Comparison of ENCODE assay signal across 13 cellular contexts in genomic region chr17:19979917-19980770, GRCh38. TPM values are rescaled to one million over a fixed set of nuclear protein-coding genes. Genes with fewer than 3 reads are reported as not detected.
DNase-seq lines count a peak whose midpoint lies in the region; ATAC-seq and TF ChIP-seq lines count a peak whose summit lies in the region.
"Had no signal": no experiment of that assay in that cellular context is flagged by ENCODE, and none has a peak within 500 bp of the region (broad histone marks: within the 10 kb centered on the region; RNA-seq: fewer than 3 reads in every experiment).

No MANE protein-coding gene starts in this region.

- H3K4me2 ChIP-seq in BLaER1 treated with 17β-estradiol and CSF1 and Interleukin-3, amounts not matched to agents 10 nM and 100 nM = peak overlapping the region in 9 of 11 experiments; percentile 74 to 98 (median 87); a peak in 18 of 22 replicates

- DNase-seq in NCI-H524 treated with DMSO at 0.1 percent for 48 hours (lab: John Stamatoyannopoulos, UW) = peak; percentile 90
- no peak for DNase-seq in coronary artery (ENCODE audit: low spot score)
- DNase-seq in lung microvascular endothelial cell (ENCODE audit: low read depth in 2 of 2) = peak; percentile 45 to 65
- DNase-seq in SIG-M5 treated with dmso at 0.1 percent for 504 hours (lab: John Stamatoyannopoulos, UW; ENCODE audit: unreplicated experiment) = no peak
- no peak for DNase-seq in pons (ENCODE audit: low spot score)
- no peak for DNase-seq in effector CD4-positive, alpha-beta T cell
- DNase-seq: activated CD8-positive, alpha-beta T cell treated with anti-CD3 and anti-CD28 coated beads for 36 hours; activated naive CD8-positive, alpha-beta T cell treated with anti-CD3 and anti-CD28 coated beads, Interleukin-2, amount 10 ng/mL, durations not matched to agents 7 days and 5 days; effector CD8-positive, alpha-beta T cell; NCI-H1105; uterus had no signal

- no peak for TF ChIP-seq CTCF in coronary artery (IDR thresholded peaks at IDR 0.05)

- peak overlapping the region in 1 of 10 experiments; percentile 4; a peak in 1 of 20 replicates for H3K4me3 ChIP-seq in BLaER1 treated with 17β-estradiol and CSF1 and Interleukin-3, amounts not matched to agents 10 nM and 100 nM
- peak overlapping the region; percentile 29 for H3K4me3 ChIP-seq in coronary artery

- peaks cover 0 to 10% (median 0%) of the 10 kb centered on the region in 11 experiments; a peak in 8 of 22 replicates for H4K20me1 ChIP-seq in BLaER1 treated with 17β-estradiol and CSF1 and Interleukin-3, amounts not matched to agents 10 nM and 100 nM

- H3K27ac ChIP-seq in BLaER1 treated with 17β-estradiol and CSF1 and Interleukin-3, amounts not matched to agents 10 nM and 100 nM = peak overlapping the region in 5 of 11 experiments; percentile 0 to 100 (median 99); a peak in 9 of 22 replicates
- peak overlapping the region in 1 of 2 donors; percentile 59 for H3K27ac ChIP-seq in coronary artery
- H3K27ac ChIP-seq: uterus had no signal

- no peak for ATAC-seq in HG03432 (IDR thresholded peaks at IDR 0.05; ENCODE audit: unreplicated experiment)
- ATAC-seq: activated CD8-positive, alpha-beta T cell treated with anti-CD3 and anti-CD28 coated beads for 36 hours had no signal

- no peaks in the 10 kb centered on the region for H3K27me3 ChIP-seq in BLaER1 treated with 17β-estradiol and CSF1 and Interleukin-3, amounts not matched to agents 10 nM and 100 nM
- H3K27me3 ChIP-seq: uterus had no signal

- peaks cover 0 to 15% (median 5%) of the 10 kb centered on the region in 11 experiments; a peak in 10 of 22 replicates for H3K9me3 ChIP-seq in BLaER1 treated with 17β-estradiol and CSF1 and Interleukin-3, amounts not matched to agents 10 nM and 100 nM (replicated peaks in 1 of 11)
- H3K9me3 ChIP-seq: uterus had no signal

- H3K4me1 ChIP-seq in BLaER1 treated with 17β-estradiol and CSF1 and Interleukin-3, amounts not matched to agents 10 nM and 100 nM = peaks cover 31 to 47% (median 36%) of the 10 kb centered on the region in 10 experiments
- H3K4me1 ChIP-seq: uterus had no signal

- H3K9ac ChIP-seq in BLaER1 treated with 17β-estradiol and CSF1 and Interleukin-3, amounts not matched to agents 10 nM and 100 nM = no peak overlapping the region

- peaks cover 6 to 14% (median 11%) of the 10 kb centered on the region in 11 experiments for H3K36me3 ChIP-seq in BLaER1 treated with 17β-estradiol and CSF1 and Interleukin-3, amounts not matched to agents 10 nM and 100 nM
- H3K36me3 ChIP-seq: uterus had no signal

RNA-seq across cellular contexts. Expression of gene AKAP10, which starts 2.5 kb away (rescaled TPM):
- 9.6 and 15.5 TPM in 2 replicates for total RNA-seq in lung microvascular endothelial cell

RNA-seq across cellular contexts. Expression of gene SPECC1, which starts 29.0 kb away (rescaled TPM):
- 0.22 and 0.60 TPM in 2 replicates for total RNA-seq in lung microvascular endothelial cell

Comparison
In these comparisons a context has a peak if more than half of its experiments do, and no peak if none do; other contexts are left out.
1. DNase-seq: peak in NCI-H524 treated with DMSO at 0.1 percent for 48 hours (single experiment) and lung microvascular endothelial cell (2 of 2); none in coronary artery (single experiment), SIG-M5 treated with dmso at 0.1 percent for 504 hours (single experiment), pons (single experiment) and effector CD4-positive, alpha-beta T cell (single experiment).